12 cellular contexts compared by ENCODE assay signal in the genomic region with DNA sequence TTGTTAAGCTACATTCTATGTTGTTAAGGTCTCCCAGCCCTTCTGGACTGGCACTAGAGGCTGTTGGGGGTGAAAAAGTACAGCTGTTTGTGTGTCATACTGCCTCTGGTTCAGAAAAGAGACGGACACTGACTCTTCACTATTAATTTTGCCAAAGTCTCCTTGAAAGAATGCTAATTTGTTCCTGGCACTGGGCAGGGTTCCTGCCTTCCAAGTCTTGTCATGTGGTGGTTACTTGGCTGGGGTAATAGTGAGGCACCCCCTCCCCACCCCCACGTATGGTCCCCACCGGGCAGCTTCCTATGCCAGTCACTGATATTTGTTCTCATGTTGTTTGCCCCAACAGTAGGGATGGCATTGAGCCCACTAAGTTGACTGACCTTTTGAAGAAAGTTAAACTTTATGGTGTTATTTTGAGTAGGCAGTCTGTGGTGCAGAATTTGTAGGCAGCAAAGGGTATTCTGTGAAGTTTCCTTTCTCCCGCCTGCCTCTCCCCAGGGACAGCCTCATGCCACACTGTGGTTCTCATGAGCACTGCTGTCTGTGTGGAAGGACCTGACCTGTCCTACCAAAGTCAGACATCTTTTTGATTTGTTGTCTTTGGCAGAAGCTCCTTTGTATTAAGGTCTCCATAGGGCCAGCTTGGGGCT.
A peak's percentile ranks its signal among the peaks of the same experiment; 100 is the strongest.
DNase-seq lines count a peak whose midpoint lies in the region; ATAC-seq and TF ChIP-seq lines count a peak whose summit lies in the region.
"Had no signal": no experiment of that assay in that cellular context is flagged by ENCODE, and none has a peak within 500 bp of the region (broad histone marks: within the 10 kb centered on the region; RNA-seq: fewer than 3 reads in every experiment).

No MANE protein-coding gene starts in this region.

- DNase-seq in coronary artery (ENCODE audit: low spot score), result no peak
- DNase-seq in middle frontal gyrus (ENCODE audit: extremely low spot score, low spot score), result peak; percentile 24
- no peak for DNase-seq in ecto neural progenitor cell (ENCODE audit: low spot score)
- no peak for DNase-seq in foreskin fibroblast
- DNase-seq: activated naive CD4-positive, alpha-beta T cell treated with Interleukin-2 at 50 U/mL for 16 hours; HFFc6; KBM-7 had no signal

- peaks cover 92% of the 10 kb centered on the region for H4K20me1 ChIP-seq in BLaER1

- peak overlapping the region; percentile 62 for H3K9ac ChIP-seq in BLaER1

- ATAC-seq in HG02588 (IDR thresholded peaks at IDR 0.05; ENCODE audit: unreplicated experiment) (peak; percentile 46), HG03025 (IDR thresholded peaks at IDR 0.05; ENCODE audit: low FRiP score, unreplicated experiment) (no peak), HG02642 (IDR thresholded peaks at IDR 0.05; ENCODE audit: poor library complexity, unreplicated experiment) (no peak)

- H3K27me3 ChIP-seq in BLaER1, result no peaks in the 10 kb centered on the region

- no peaks in the 10 kb centered on the region for H3K9me3 ChIP-seq in BLaER1

- TF ChIP-seq CTCF in coronary artery (IDR thresholded peaks at IDR 0.05), result no peak
- TF ChIP-seq CTCF in foreskin fibroblast (IDR thresholded peaks at IDR 0.05; ENCODE audit: low read depth, low read length), result no peak

- peak overlapping the region; percentile 79 for H3K4me2 ChIP-seq in BLaER1

- H3K36me3 ChIP-seq in BLaER1, result peaks cover 10% of the 10 kb centered on the region

- H3K27ac ChIP-seq in BLaER1 (peak overlapping the region; percentile 40; the same call in 1 of the 2 replicates), coronary artery (peak overlapping the region; percentile 80 to 84)
- H3K27ac ChIP-seq: epithelial cell of prostate had no signal

- peaks cover 41% of the 10 kb centered on the region for H3K4me1 ChIP-seq in BLaER1

- H3K4me3 ChIP-seq in BLaER1 (no peak overlapping the region), coronary artery (peak overlapping the region; percentile 7), foreskin fibroblast (ENCODE audit: low read depth in 1 of 2, low read length in 2 of 2) (no peak overlapping the region)
